19 cellular contexts compared by ENCODE assay signal in genomic region chr12:49968431-49968830, GRCh38. TPM values are rescaled to one million over a fixed set of nuclear protein-coding genes. Genes with fewer than 3 reads are reported as not detected.
DNase-seq lines count a peak whose midpoint lies in the region; ATAC-seq and TF ChIP-seq lines count a peak whose summit lies in the region.
"Had no signal": no experiment of that assay in that cellular context is flagged by ENCODE, and none has a peak within 500 bp of the region (broad histone marks: within the 10 kb centered on the region; RNA-seq: fewer than 3 reads in every experiment).

No MANE protein-coding gene starts in this region.

- H3K4me1 ChIP-seq in SK-N-SH (ENCODE audit: control insufficient read depth in 1 of 2, insufficient read depth in 2 of 2, low read depth in 1 of 2, low read length in 1 of 2) (peaks cover 0 to 28% of the 10 kb centered on the region in 2 experiments; a peak in 1 of 4 replicates), OCI-LY3 (ENCODE audit: low read length) (peaks cover 12% of the 10 kb centered on the region; the same call in 1 of the 2 replicates)

- WGBS in SK-N-SH (ENCODE audit: low lambda C conversion rate): 97% methylated on average over 6 of the region's 7 CpGs

- no peak for TF ChIP-seq EP300 in SK-N-SH (IDR thresholded peaks at IDR 0.05; ENCODE audit: borderline replicate concordance in 1 of 2, low read depth in 1 of 2, low read length in 1 of 2)

- no peak overlapping the region for H3K27ac ChIP-seq in SK-N-SH (ENCODE audit: low read depth in 2 of 2, low read length in 1 of 2)
- no peak overlapping the region for H3K27ac ChIP-seq in OCI-LY3 (ENCODE audit: low read length)
- H3K27ac ChIP-seq: 22Rv1 had no signal

- TF ChIP-seq CTCF in SK-N-SH (IDR thresholded peaks at IDR 0.05): no peak
- TF ChIP-seq CTCF in OCI-LY3 (IDR thresholded peaks at IDR 0.05; ENCODE audit: low read depth, low read length): no peak
- TF ChIP-seq CTCF in retinal pigment epithelial cell (conservative IDR thresholded peaks at IDR 0.05; ENCODE audit: low read depth, low read length): peak; percentile 6

- CTCF ChIA-PET in SK-N-SH (lab: Yijun Ruan, JAX): interaction anchor here (0.6 to 20.3 kb wide), 35 partner anchors 10 to 346 kb away, joined by 3 to 1401 read pairs (median 10); partner anchors contain the start of genes AQP2, ASIC1, BCDIN3D and COX14

- ATAC-seq in SK-N-SH treated with all-trans-retinoic acid at 6 μM for 48 hours: no peak
- peak; percentile 71 for ATAC-seq in left lobe of liver

- H3K4me3 ChIP-seq in SK-N-SH (ENCODE audit: low read depth in 2 of 2, low read length in 1 of 2): no peak overlapping the region
- peak overlapping the region; percentile 82; the same call in 1 of the 2 replicates for H3K4me3 ChIP-seq in OCI-LY3 (ENCODE audit: low read length)
- H3K4me3 ChIP-seq in retinal pigment epithelial cell (ENCODE audit: low read length): no peak overlapping the region

- H3K9ac ChIP-seq in SK-N-SH: no peak overlapping the region
- H3K9ac ChIP-seq in OCI-LY3 (ENCODE audit: low read length): no peak overlapping the region

- no peaks in the 10 kb centered on the region for H3K9me2 ChIP-seq in SK-N-SH

- no peak for TF ChIP-seq RAD21 in SK-N-SH (IDR thresholded peaks at IDR 0.05; ENCODE audit: low read length)

- no peaks in the 10 kb centered on the region for H3K79me2 ChIP-seq in SK-N-SH (ENCODE audit: insufficient read depth)
- no peaks in the 10 kb centered on the region for H3K79me2 ChIP-seq in OCI-LY3 (ENCODE audit: low read length)

- H3F3A ChIP-seq in SK-N-SH (replicated peaks; ENCODE audit: insufficient read depth): no peaks in the 10 kb centered on the region

- no peak overlapping the region for H3K4me2 ChIP-seq in SK-N-SH
- H3K4me2 ChIP-seq in OCI-LY3 (ENCODE audit: low read length): peak overlapping the region; percentile 96

- H3K27me3 ChIP-seq in SK-N-SH (ENCODE audit: insufficient read depth): no peaks in the 10 kb centered on the region
- peaks cover 37% of the 10 kb centered on the region for H3K27me3 ChIP-seq in OCI-LY3 (ENCODE audit: low read depth, low read length)

- H4K20me1 ChIP-seq in SK-N-SH (ENCODE audit: insufficient read depth) (no peaks in the 10 kb centered on the region), OCI-LY3 (ENCODE audit: insufficient read depth, low read length) (no peaks in the 10 kb centered on the region)

- H3K9me3 ChIP-seq in SK-N-SH (no peaks in the 10 kb centered on the region), OCI-LY3 (ENCODE audit: insufficient read depth, low read length) (no peaks in the 10 kb centered on the region)

- H2AFZ ChIP-seq in SK-N-SH (ENCODE audit: low read depth) (no peak overlapping the region), OCI-LY3 (ENCODE audit: low read depth, low read length) (peak overlapping the region; percentile 84; the same call in 1 of the 2 replicates)

- H3K36me3 ChIP-seq in SK-N-SH (replicated peaks in 1 of 2; ENCODE audit: control insufficient read depth in 1 of 2, insufficient read depth in 2 of 2, low read length in 1 of 2): no peaks in the 10 kb centered on the region
- H3K36me3 ChIP-seq in OCI-LY3 (replicated peaks; ENCODE audit: low read depth, low read length): no peaks in the 10 kb centered on the region

- peak; percentile 8 for DNase-seq in SK-N-SH
- peak; percentile 91 for DNase-seq in left lobe of liver (ENCODE audit: low spot score)
- no peak for DNase-seq in retinal pigment epithelial cell (ENCODE audit: low read depth)
- DNase-seq in NCI-H187 treated with DMSO at 0.1 percent for 48 hours (lab: John Stamatoyannopoulos, UW): no peak
- DNase-seq in GM19238 (ENCODE audit: insufficient read length, low spot score): no peak
- DNase-seq in RKO (ENCODE audit: low spot score): no peak
- DNase-seq: AML-193, HCEC 1CT, NCI-H1105, NCI-H2081 treated with DMSO at 0.1 percent for 48 hours, NCI-H510A, NCI-H774, RPMI8226, SHP77 treated with DMSO at 0.1 percent for 48 hours had no signal

- POLR2A ChIA-PET in SK-N-SH (lab: Yijun Ruan, JAX): interaction anchor here (1.3 kb wide), 1 partner anchor 88 kb away, joined by 3 read pairs; no protein-coding TSS in a partner anchor

TF ChIP-seq in SK-N-SH, 30 proteins besides CTCF, POLR2A, EP300 and RAD21:
- TF ChIP-seq IRF3 (IDR thresholded peaks at IDR 0.05; ENCODE audit: low read depth, low read length) (no peak), FOSL2 (IDR thresholded peaks at IDR 0.05; ENCODE audit: borderline replicate concordance, low read depth) (no peak), GATA2 (CRISPR knock-in tag; IDR thresholded peaks at IDR 0.05) (no peak), SIN3A (IDR thresholded peaks at IDR 0.05; ENCODE audit: borderline replicate concordance, low read depth, low read length) (no peak), NRF1 (IDR thresholded peaks at IDR 0.05; ENCODE audit: low read depth, low read length) (no peak), EZH2phosphoT487 (IDR thresholded peaks at IDR 0.05; ENCODE audit: borderline replicate concordance, low read depth) (no peak), CHD2 (IDR thresholded peaks at IDR 0.05; ENCODE audit: low read length, partially characterized antibody) (no peak), USF2 (IDR thresholded peaks at IDR 0.05; ENCODE audit: borderline replicate concordance, low read depth, low read length) (no peak), POLR2AphosphoS5 (IDR thresholded peaks at IDR 0.05; ENCODE audit: low read depth, low read length) (no peak), TEAD4 (IDR thresholded peaks at IDR 0.05; ENCODE audit: borderline replicate concordance, insufficient read depth) (no peak)

TF ChIP-seq in SK-N-SH treated with all-trans-retinoic acid at 6 μM for 48 hours, 23 proteins besides CTCF, POLR2A, EP300 and RAD21:
- TF ChIP-seq ISL1 (CRISPR knock-in tag; IDR thresholded peaks at IDR 0.05) (no peak), BACH2 (CRISPR knock-in tag; IDR thresholded peaks at IDR 0.05; ENCODE audit: borderline replicate concordance) (no peak), POU6F1 (CRISPR knock-in tag; IDR thresholded peaks at IDR 0.05; ENCODE audit: borderline replicate concordance, low read depth) (no peak)

RNA-seq across cellular contexts. Expression of gene AQP6, which starts 4.3 kb away (rescaled TPM):
- polyA plus RNA-seq in SK-N-SH (2012; rRNA removed): 0.10 and 0.21 TPM in 2 replicates
- 0.04 and 0.09 TPM in 2 replicates for polyA plus RNA-seq in SK-N-SH (2012; cell fraction: cytosol; rRNA removed)
- polyA plus RNA-seq in SK-N-SH (2012; cell fraction: nucleus; rRNA removed): 0.56 and 0.59 TPM in 2 replicates
- 0.28 TPM for total RNA-seq in left lobe of liver
- total RNA-seq: LHCN-M2 had no signal
- polyA plus RNA-seq: CD14-positive monocyte had no signal

RNA-seq across cellular contexts. Expression of gene AQP5, which starts 6.8 kb away (rescaled TPM):
- 0.08 and 0.10 TPM in 2 replicates for polyA plus RNA-seq in SK-N-SH (2012; rRNA removed)
- not detected in 2 replicates for polyA plus RNA-seq in SK-N-SH (2012; cell fraction: cytosol; rRNA removed)
- polyA plus RNA-seq in SK-N-SH (2012; cell fraction: nucleus; rRNA removed): 0.06 TPM in 1 of 2 replicates, not detected in the other
- not detected for total RNA-seq in left lobe of liver
- polyA plus RNA-seq: CD14-positive monocyte had no signal

RNA-seq across cellular contexts. Expression of gene AQP2, which starts 17.9 kb away (rescaled TPM):
- polyA plus RNA-seq in SK-N-SH (2012; rRNA removed): not detected in 2 replicates
- polyA plus RNA-seq in SK-N-SH (2012; cell fraction: cytosol; rRNA removed): not detected in 2 replicates
- not detected in 2 replicates for polyA plus RNA-seq in SK-N-SH (2012; cell fraction: nucleus; rRNA removed)
- total RNA-seq in left lobe of liver: not detected
- total RNA-seq: LHCN-M2 had no signal
- polyA plus RNA-seq: CD14-positive monocyte had no signal

RNA-seq across cellular contexts. Expression of gene RACGAP1, which starts 56.9 kb away (rescaled TPM):
- polyA plus RNA-seq in SK-N-SH (2012; rRNA removed): 21.5 and 23.4 TPM in 2 replicates
- 25.5 and 28.2 TPM in 2 replicates for polyA plus RNA-seq in SK-N-SH (2012; cell fraction: cytosol; rRNA removed)
- polyA plus RNA-seq in SK-N-SH (2012; cell fraction: nucleus; rRNA removed): 16.0 and 24.4 TPM in 2 replicates
- 3.9 TPM for total RNA-seq in left lobe of liver

Comparison
In these comparisons a context has a peak if more than half of its experiments do, and no peak if none do; other contexts are left out.
1. DNase-seq: peak in SK-N-SH (single experiment) and left lobe of liver (single experiment); none in retinal pigment epithelial cell (single experiment), NCI-H187 treated with DMSO at 0.1 percent for 48 hours (single experiment), GM19238 (single experiment) and RKO (single experiment).